In the genomic region with DNA sequence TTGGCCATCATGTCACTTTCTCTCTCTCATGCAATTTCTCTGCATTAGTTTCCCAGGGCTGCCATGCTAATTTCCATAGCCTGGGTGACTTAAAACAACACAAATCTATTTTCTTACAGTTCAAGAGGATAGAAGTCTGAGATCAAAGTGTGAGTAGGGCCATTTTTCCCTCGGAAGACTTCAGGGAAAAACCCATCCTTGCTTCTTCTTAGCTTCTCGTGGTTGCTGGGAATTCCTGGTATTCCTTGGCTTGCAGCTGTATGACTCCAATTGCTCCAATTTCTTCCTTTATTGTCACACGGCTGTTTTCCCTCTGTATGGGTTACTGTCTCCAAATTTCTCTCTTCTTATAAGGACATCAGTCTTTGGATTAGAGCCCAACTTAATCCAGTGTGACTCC, we compare ENCODE assay signal across 14 cellular contexts.
"Had no signal": no experiment of that assay in that cellular context is flagged by ENCODE, and none has a peak within 500 bp of the region (broad histone marks: within the 10 kb centered on the region; RNA-seq: fewer than 3 reads in every experiment).

No MANE protein-coding gene starts in this region.

- H3K27ac ChIP-seq: foreskin keratinocyte, heart right ventricle, neural progenitor cell, ovary, stomach, thoracic aorta had no signal

- H3K4me3 ChIP-seq: heart right ventricle, neural progenitor cell, ovary, stomach, thoracic aorta had no signal

- H3K4me2 ChIP-seq: neural progenitor cell had no signal

- H3K9me3 ChIP-seq: ovary, stomach, thoracic aorta had no signal

- H2AFZ ChIP-seq: neural progenitor cell had no signal

- ATAC-seq: foreskin keratinocyte, heart right ventricle had no signal

- H3K36me3 ChIP-seq: heart right ventricle, neural progenitor cell, ovary, stomach, thoracic aorta had no signal

- DNase-seq: activated CD4-positive, alpha-beta memory T cell treated with anti-CD3 and anti-CD28 coated beads, Interleukin-2, amount 10 ng/mL, durations not matched to agents 7 days and 5 days; activated CD8-positive, alpha-beta memory T cell treated with anti-CD3 and anti-CD28 coated beads, Interleukin-2, amount 50 U/mL, for 48 hours; activated naive CD4-positive, alpha-beta T cell; cerebellar nuclear complex; dermis blood vessel endothelial cell; erythroblast; foreskin keratinocyte; heart right ventricle; kidney; ovary; stomach; SW 1271 had no signal

- H3K9ac ChIP-seq: neural progenitor cell had no signal

- H3K27me3 ChIP-seq: foreskin keratinocyte, heart right ventricle, neural progenitor cell, ovary, stomach had no signal
